ENCODE assay signal across 7 cellular contexts in the genomic region with DNA sequence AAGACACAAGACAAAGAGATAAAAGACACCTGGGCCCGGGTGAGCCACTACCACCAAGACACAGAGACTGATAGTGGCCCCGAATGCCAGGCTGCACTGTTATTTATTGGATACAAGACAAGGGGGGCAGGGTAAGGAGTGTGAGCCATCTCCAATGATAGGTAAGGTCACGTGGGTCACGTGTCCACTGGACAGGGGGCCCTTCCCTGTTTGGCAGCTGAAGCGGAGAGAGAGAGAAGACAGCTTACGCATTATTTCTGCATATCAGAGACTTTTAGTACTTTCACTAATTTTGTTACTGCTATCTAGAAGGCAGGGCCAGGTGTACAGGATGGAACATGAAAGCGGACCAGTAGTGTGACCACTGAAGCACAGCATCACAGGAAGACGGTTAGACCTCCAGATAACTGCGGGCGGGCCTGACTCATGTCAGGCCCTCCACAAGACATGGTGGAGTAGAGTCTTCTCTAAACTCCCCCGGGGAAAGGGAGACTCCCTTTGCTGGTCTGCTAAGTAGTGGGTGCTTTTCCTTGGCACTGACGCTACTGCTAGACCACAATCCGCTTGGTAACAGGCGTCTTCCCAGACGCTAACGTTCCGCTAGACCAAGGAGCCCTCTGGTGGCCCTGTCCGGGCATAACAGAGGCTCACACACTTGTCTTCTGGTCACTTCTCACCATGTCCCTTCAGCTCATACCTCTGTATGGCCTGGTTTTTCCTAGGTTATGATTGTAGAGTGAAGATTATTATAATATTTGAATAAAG.
DNase-seq lines count a peak whose midpoint lies in the region; FAIRE-seq and TF ChIP-seq lines count a peak whose summit lies in the region.
"Not testable (repeated sequence)": the region's sequence is repeated elsewhere in the genome, so short reads cannot be mapped to it uniquely, and the experiment has no call there.

No MANE protein-coding gene starts in this region.

- not testable (repeated sequence) for H3K36me3 ChIP-seq in DOHH2 (ENCODE audit: control insufficient read depth, low read length)

- H3K27ac ChIP-seq in DOHH2 (ENCODE audit: low read depth, low read length), result not testable (repeated sequence)

- H3K79me2 ChIP-seq in DOHH2 (ENCODE audit: control insufficient read depth, low read length), result not testable (repeated sequence)

- H3K27me3 ChIP-seq in DOHH2 (ENCODE audit: control insufficient read depth, low read length), result not testable (repeated sequence)

- in situ Hi-C loops in KBM-7 (cut with MboI; ENCODE audit: low pct_unique_long_range_greater_than_20kb, low sequenced_read_pairs), result not testable (repeated sequence)

- H3K9me2 ChIP-seq in DOHH2 (replicated peaks; ENCODE audit: control insufficient read depth, low read length), result not testable (repeated sequence)

- TF ChIP-seq CTCF in DOHH2 (IDR thresholded peaks at IDR 0.05; ENCODE audit: low read depth, low read length, poor library complexity, severe bottlenecking) (peak; percentile 54), epithelial cell of esophagus (IDR thresholded peaks at IDR 0.05; ENCODE audit: insufficient read depth, low read depth, low read length, missing control alignments) (peak; percentile 70)

- H3K4me2 ChIP-seq in DOHH2 (ENCODE audit: low read length), result not testable (repeated sequence)

- not testable (repeated sequence) for FAIRE-seq in RCC 7860 (lab: Jason Lieb, UNC)

- not testable (repeated sequence) for H3F3A ChIP-seq in DOHH2 (ENCODE audit: control insufficient read depth, insufficient read depth)

- DNase-seq in KBM-7 (peak; percentile 15), RCC 7860 (ENCODE audit: low spot score) (peak; percentile 6), epithelial cell of esophagus (ENCODE audit: low read depth) (peak; percentile 63), inferior parietal cortex (ENCODE audit: extremely low spot score) (peak; percentile 77), putamen (ENCODE audit: low spot score) (peak; percentile 50)
- DNase-seq in activated gamma-delta T cell treated with anti-CD3 and anti-CD28 coated beads, Interleukin-2, amount 50 U/mL, for 16 hours (ENCODE audit: low read depth), result peak; percentile 5

- peaks cover 22% of the 10 kb centered on the region for H3K4me1 ChIP-seq in DOHH2 (ENCODE audit: control insufficient read depth, low read length)

- H3K4me3 ChIP-seq in DOHH2 (ENCODE audit: low read length), result peak overlapping the region; percentile 22; the same call in 1 of the 2 replicates
- not testable (repeated sequence) for H3K4me3 ChIP-seq in epithelial cell of esophagus (ENCODE audit: low read length)

- not testable (repeated sequence) for H4K20me1 ChIP-seq in DOHH2 (ENCODE audit: control insufficient read depth, insufficient read depth, low read depth, low read length)

- peaks cover 20% of the 10 kb centered on the region for H3K9me3 ChIP-seq in DOHH2 (ENCODE audit: control insufficient read depth, insufficient read depth, low read length)

Comparison
In these comparisons a context has a peak if more than half of its experiments do, and no peak if none do; other contexts are left out.
1. DNase-seq: peak in every context shown above with its lines; median percentile 77 in inferior parietal cortex; 63 in epithelial cell of esophagus; 50 in putamen; 15 in KBM-7; 6 in RCC 7860; 5 in activated gamma-delta T cell treated with anti-CD3 and anti-CD28 coated beads, Interleukin-2, amount 50 U/mL, for 16 hours.